ENCODE assay signal across 8 cellular contexts in the genomic region with DNA sequence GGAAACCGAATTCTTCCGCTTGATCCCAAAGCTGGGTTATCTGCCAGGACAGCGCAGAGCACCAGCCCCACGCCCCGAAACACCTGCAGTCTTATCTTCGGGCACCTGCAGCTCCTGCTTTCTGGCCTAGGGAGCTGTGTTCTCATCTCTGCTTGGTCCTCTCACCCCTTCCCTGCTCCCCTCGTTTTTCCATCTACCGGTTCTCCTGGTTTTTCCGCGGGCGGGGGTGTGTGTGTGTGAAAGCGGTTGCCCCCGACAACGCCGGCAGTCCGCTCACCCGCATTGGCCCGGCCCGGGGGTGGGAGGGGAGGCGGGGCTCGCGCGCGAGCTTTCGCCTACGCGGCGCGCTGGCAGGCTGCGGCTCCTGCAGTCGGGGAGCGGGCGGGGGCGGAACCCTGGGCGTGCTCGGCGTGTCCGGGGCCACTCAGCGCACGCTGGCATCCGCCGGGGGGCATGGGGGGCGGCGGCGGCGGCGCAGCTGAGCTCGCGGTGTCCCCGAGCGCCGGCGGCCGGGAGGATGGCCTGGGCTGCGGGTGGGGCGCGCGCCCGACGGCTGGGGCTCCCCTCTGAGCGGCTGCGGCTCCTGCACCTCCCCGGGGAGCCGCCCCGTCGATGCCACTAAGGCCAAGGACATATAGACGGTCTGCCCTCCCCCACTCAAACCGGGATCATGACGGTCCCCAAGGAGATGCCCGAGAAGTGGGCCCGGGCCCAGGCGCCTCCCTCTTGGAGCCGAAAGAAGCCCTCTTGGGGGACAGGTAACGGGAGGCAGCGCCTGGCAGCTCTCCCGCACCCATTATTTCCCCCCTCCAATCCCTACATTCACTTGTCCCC. TPM values are rescaled to one million over a fixed set of nuclear protein-coding genes. Genes with fewer than 3 reads are reported as not detected.
A peak's percentile ranks its signal among the peaks of the same experiment; 100 is the strongest.
DNase-seq lines count a peak whose midpoint lies in the region; ATAC-seq and TF ChIP-seq lines count a peak whose summit lies in the region.

No MANE protein-coding gene starts in this region.

- H3K27me3 ChIP-seq in PC-3 (ENCODE audit: low read length) = no peaks in the 10 kb centered on the region

- H3K4me3 Mint-ChIP-seq in Calu3 (ENCODE audit: low read depth, unreplicated experiment) (peak overlapping the region; percentile 79), nephron progenitor cell (peak overlapping the region; percentile 83)

- H3K27ac ChIP-seq in PC-3 (ENCODE audit: low read length) = no peak overlapping the region

- H3F3A ChIP-seq in PC-3 (ENCODE audit: low read length, unreplicated experiment) = peaks cover 4% of the 10 kb centered on the region

- H3K4me3 ChIP-seq in PC-3 (ENCODE audit: low read length) (peak overlapping the region; percentile 59), fibroblast of pulmonary artery (replicated peaks; ENCODE audit: low read depth, low read length) (peak overlapping the region; percentile 35)

- H3K36me3 Mint-ChIP-seq in Calu3 (ENCODE audit: insufficient read depth, unreplicated experiment) (peaks cover 28% of the 10 kb centered on the region), nephron progenitor cell (ENCODE audit: low read depth) (peaks cover 27% of the 10 kb centered on the region)

- ATAC-seq in HG02759 (IDR thresholded peaks at IDR 0.05; ENCODE audit: unreplicated experiment) (peak; percentile 58), PC-3 (peak; percentile 58)

- intact Hi-C loops in Calu3 (cut with micrococcal nuclease; ENCODE audit: unreplicated experiment) = no loop called here
- intact Hi-C loops in PC-3 (cut with micrococcal nuclease) = loop anchor here (5.0 kb wide), 1 partner anchor 149 kb away; no protein-coding TSS in a partner anchor

- no peaks in the 10 kb centered on the region for H4K20me1 ChIP-seq in PC-3 (ENCODE audit: low read length)

- H3K79me2 ChIP-seq in PC-3 (ENCODE audit: low read length) = no peaks in the 10 kb centered on the region

- peak; percentile 77 for DNase-seq in Calu3
- DNase-seq in PC-3 = peak; percentile 74
- peak; percentile 84 for DNase-seq in activated effector memory CD4-positive, alpha-beta T cell treated with Interleukin-2 at 50 U/mL for 16 hours
- peak; percentile 63 for DNase-seq in fibroblast of pulmonary artery (ENCODE audit: low read depth)
- peak; percentile 91 for DNase-seq in nephron progenitor cell
- peak; percentile 76 to 86 (median 84) for DNase-seq in stimulated activated naive CD4-positive, alpha-beta T cell (lab: John Stamatoyannopoulos, UW)
- no peak for DNase-seq in NCI-H446 treated with DMSO at 0.1 percent for 48 hours (lab: John Stamatoyannopoulos, UW)

- H3K9me3 ChIP-seq in PC-3 (ENCODE audit: low read length) = no peaks in the 10 kb centered on the region

- H3K27ac Mint-ChIP-seq in Calu3 (ENCODE audit: unreplicated experiment) (no peak overlapping the region), nephron progenitor cell (no peak overlapping the region)

- H3K9ac ChIP-seq in PC-3 (ENCODE audit: low read length) = no peak overlapping the region

- BruUV-seq in Calu3 (replicated peaks; lab: Mats Ljungman, UMichigan) = no TSS peak
- BruUV-seq in PC-3 (replicated peaks; lab: Mats Ljungman, UMichigan) = no TSS peak

- H3K9me2 ChIP-seq in PC-3 (replicated peaks; ENCODE audit: low read length) = no peaks in the 10 kb centered on the region

- TF ChIP-seq CTCF in Calu3 (IDR thresholded peaks at IDR 0.05; ENCODE audit: unreplicated experiment) (no peak), PC-3 (conservative IDR thresholded peaks at IDR 0.05; ENCODE audit: low read depth, low read length) (no peak), fibroblast of pulmonary artery (IDR thresholded peaks at IDR 0.05; ENCODE audit: low read length, missing control alignments) (no peak), nephron progenitor cell (IDR thresholded peaks at IDR 0.05) (no peak)

- H3K4me1 Mint-ChIP-seq in Calu3 (ENCODE audit: low read depth, unreplicated experiment) (peaks cover 29% of the 10 kb centered on the region), nephron progenitor cell (peaks cover 40% of the 10 kb centered on the region)

- 0 out of 2 replicates have a peak, but pooled peaks cover 4% of the 10 kb centered on the region for H3K36me3 ChIP-seq in PC-3 (ENCODE audit: low read depth, low read length)

- CTCF ChIA-PET in Calu3 (lab: Charles Lee) = interaction anchor here (0.7 to 1.0 kb wide), 2 partner anchors 205 to 218 kb away, joined by 3 read pairs; no protein-coding TSS in a partner anchor
- CTCF ChIA-PET in PC-3 (lab: Charles Lee) = interaction anchor here (0.6 kb wide), 2 partner anchors 545 to 645 kb away, joined by 4 read pairs; no protein-coding TSS in a partner anchor

- peaks cover 98% of the 10 kb centered on the region for H3K27me3 Mint-ChIP-seq in Calu3 (ENCODE audit: unreplicated experiment)
- H3K27me3 Mint-ChIP-seq in nephron progenitor cell (ENCODE audit: low read depth, poor library complexity) = peaks cover 10% of the 10 kb centered on the region

- H3K4me1 ChIP-seq in PC-3 (ENCODE audit: insufficient read depth, low read length) = peaks cover 25% of the 10 kb centered on the region

- H3K4me2 ChIP-seq in PC-3 (ENCODE audit: low read length) = peak overlapping the region; percentile 81

- H3K9me3 Mint-ChIP-seq in Calu3 (ENCODE audit: low read depth, unreplicated experiment) = no peaks in the 10 kb centered on the region
- no peaks in the 10 kb centered on the region for H3K9me3 Mint-ChIP-seq in nephron progenitor cell

- H2AFZ ChIP-seq in PC-3 (ENCODE audit: low read length) = peak overlapping the region; percentile 39

- POLR2A ChIA-PET in PC-3 (lab: Charles Lee; ENCODE audit: unreplicated experiment) = interaction anchor here (0.5 to 0.6 kb wide), 3 partner anchors 95 to 650 kb away, joined by 3 to 10 read pairs (median 4); no protein-coding TSS in a partner anchor

RNA-seq across cellular contexts. Expression of a gene that starts 3.2 kb away (rescaled TPM):
- total RNA-seq in Calu3 (2022) = 9.1 and 9.9 TPM in 2 replicates
- total RNA-seq in PC-3 (2014; rRNA removed) = 25.7 and 36.3 TPM in 2 replicates

RNA-seq across cellular contexts. Expression of a gene that starts 7.6 kb away (rescaled TPM):
- total RNA-seq in Calu3 (2022) = not detected in 2 replicates
- not detected in 2 replicates for total RNA-seq in PC-3 (2014; rRNA removed)

RNA-seq across cellular contexts. Expression of a gene that starts 56.1 kb away (rescaled TPM):
- total RNA-seq in Calu3 (2022) = 112 and 129 TPM in 2 replicates
- 230 and 281 TPM in 2 replicates for total RNA-seq in PC-3 (2014; rRNA removed)
